In genomic region chr14:100746326-100746725, GRCh38 we compare ENCODE assay signal across 15 cellular contexts. TPM values are rescaled to one million over a fixed set of nuclear protein-coding genes. Genes with fewer than 3 reads are reported as not detected.
DNase-seq lines count a peak whose midpoint lies in the region; ATAC-seq and TF ChIP-seq lines count a peak whose summit lies in the region.
"Had no signal": no experiment of that assay in that cellular context is flagged by ENCODE, and none has a peak within 500 bp of the region (broad histone marks: within the 10 kb centered on the region; RNA-seq: fewer than 3 reads in every experiment).

No MANE protein-coding gene starts in this region.

- H3K9me3 Mint-ChIP-seq in naive thymus-derived CD8-positive, alpha-beta T cell, result peaks cover 0 to 3% (median 0%) of the 10 kb centered on the region in 9 donors

- H3K4me2 ChIP-seq in Karpas-422 (ENCODE audit: low read depth, low read length, poor library complexity, severe bottlenecking), result no peak overlapping the region

- H3K27me3 ChIP-seq in RWPE2 (ENCODE audit: insufficient read depth, poor library complexity, severe bottlenecking) (no peaks in the 10 kb centered on the region), left lung (no peaks in the 10 kb centered on the region), suprapubic skin (no peaks in the 10 kb centered on the region), Karpas-422 (ENCODE audit: low read length) (0 out of 2 replicates have a peak, but pooled peaks cover 5% of the 10 kb centered on the region)

- no peaks in the 10 kb centered on the region for H3K9me3 ChIP-seq in RWPE2 (ENCODE audit: severe bottlenecking)
- H3K9me3 ChIP-seq in left lung, result no peaks in the 10 kb centered on the region
- H3K9me3 ChIP-seq in suprapubic skin, result no peaks in the 10 kb centered on the region
- no peaks in the 10 kb centered on the region for H3K9me3 ChIP-seq in Karpas-422 (ENCODE audit: low read length)

- H3K4me1 ChIP-seq in RWPE2 (ENCODE audit: insufficient read depth, poor library complexity, severe bottlenecking), result peaks cover 4% of the 10 kb centered on the region
- no peaks in the 10 kb centered on the region for H3K4me1 ChIP-seq in left lung
- H3K4me1 ChIP-seq in suprapubic skin, result peaks cover 12% of the 10 kb centered on the region
- no peaks in the 10 kb centered on the region for H3K4me1 ChIP-seq in Karpas-422 (ENCODE audit: low read length)

- no peaks in the 10 kb centered on the region for H4K20me1 ChIP-seq in Karpas-422 (ENCODE audit: insufficient read depth, low read depth, low read length)

- no peak overlapping the region for H3K4me3 ChIP-seq in RWPE2 (ENCODE audit: severe bottlenecking)
- H3K4me3 ChIP-seq in left lung, result no peak overlapping the region
- H3K4me3 ChIP-seq in suprapubic skin, result no peak overlapping the region
- no peak overlapping the region for H3K4me3 ChIP-seq in Karpas-422 (ENCODE audit: low read length)
- H3K4me3 ChIP-seq: GM23248 had no signal

- ATAC-seq in RWPE2 (ENCODE audit: low read depth) (no peak), left lung (peak; percentile 50), HG03108 (IDR thresholded peaks at IDR 0.05; ENCODE audit: unreplicated experiment) (no peak)
- no peak for ATAC-seq in naive thymus-derived CD8-positive, alpha-beta T cell

- H3K9me2 ChIP-seq in Karpas-422 (replicated peaks; ENCODE audit: insufficient read depth, low read length), result no peaks in the 10 kb centered on the region

- intact Hi-C loops in left lung (cut with DNase I), result no loop called here

- TF ChIP-seq EP300 in suprapubic skin (IDR thresholded peaks at IDR 0.05), result no peak

- no peak for DNase-seq in RWPE2 (ENCODE audit: low spot score)
- no peak for DNase-seq in left lung
- no peak for DNase-seq in suprapubic skin (ENCODE audit: low spot score in 2 of 2)
- DNase-seq in naive thymus-derived CD8-positive, alpha-beta T cell, result no peak
- no peak for DNase-seq in Karpas-422
- DNase-seq: C1 segment of cervical spinal cord; CD4-positive, alpha-beta memory T cell; GF-D8; H7 had no signal

- TF ChIP-seq CTCF in RWPE2 (IDR thresholded peaks at IDR 0.05; ENCODE audit: poor library complexity, severe bottlenecking) (no peak), left lung (IDR thresholded peaks at IDR 0.05) (no peak), suprapubic skin (IDR thresholded peaks at IDR 0.05) (no peak)

- no peaks in the 10 kb centered on the region for H3K36me3 Mint-ChIP-seq in naive thymus-derived CD8-positive, alpha-beta T cell
- H3K36me3 Mint-ChIP-seq: CD4-positive, alpha-beta memory T cell had no signal

- TF ChIP-seq POLR2A in suprapubic skin (IDR thresholded peaks at IDR 0.05), result no peak

- H3K27ac ChIP-seq in RWPE2 (ENCODE audit: poor library complexity, severe bottlenecking), result peak overlapping the region; percentile 77
- H3K27ac ChIP-seq in left lung, result no peak overlapping the region
- H3K27ac ChIP-seq in suprapubic skin, result peak overlapping the region; percentile 72
- no peak overlapping the region for H3K27ac ChIP-seq in Karpas-422 (ENCODE audit: low read length)

- no peak overlapping the region for H2AFZ ChIP-seq in Karpas-422 (ENCODE audit: low read length)
- H2AFZ ChIP-seq: GM23248 had no signal

- no peak overlapping the region for H3K27ac Mint-ChIP-seq in naive thymus-derived CD8-positive, alpha-beta T cell
- H3K27ac Mint-ChIP-seq: CD4-positive, alpha-beta memory T cell had no signal

- H3K9ac ChIP-seq in Karpas-422 (ENCODE audit: low read length), result no peak overlapping the region
- H3K9ac ChIP-seq: GM23248 had no signal

- H3K36me3 ChIP-seq in RWPE2 (ENCODE audit: low read depth) (no peaks in the 10 kb centered on the region), left lung (no peaks in the 10 kb centered on the region), suprapubic skin (no peaks in the 10 kb centered on the region), Karpas-422 (ENCODE audit: insufficient read depth, low read length) (no peaks in the 10 kb centered on the region)

- POLR2A ChIA-PET in naive thymus-derived CD8-positive, alpha-beta T cell (lab: Charles Lee), result no interaction called here

- no peaks in the 10 kb centered on the region for H3K79me2 ChIP-seq in Karpas-422 (ENCODE audit: low read length)

- H3K27me3 Mint-ChIP-seq in naive thymus-derived CD8-positive, alpha-beta T cell, result peaks cover 0 to 10% (median 6%) of the 10 kb centered on the region in 5 donors

- H3K4me1 Mint-ChIP-seq in naive thymus-derived CD8-positive, alpha-beta T cell, result no peaks in the 10 kb centered on the region
- H3K4me1 Mint-ChIP-seq: CD4-positive, alpha-beta memory T cell had no signal

- no peak overlapping the region for H3K4me3 Mint-ChIP-seq in naive thymus-derived CD8-positive, alpha-beta T cell
- H3K4me3 Mint-ChIP-seq: CD4-positive, alpha-beta memory T cell had no signal

RNA-seq across cellular contexts. Expression of gene DLK1, which starts 19.6 kb away (rescaled TPM):
- total RNA-seq in left lung, result under 1 TPM in 1 of 2 donors, not detected in 1; 0.26 TPM
- not detected for total RNA-seq in suprapubic skin
- total RNA-seq in naive thymus-derived CD8-positive, alpha-beta T cell, result not detected
- not detected for polyA plus RNA-seq in naive thymus-derived CD8-positive, alpha-beta T cell
- total RNA-seq in Karpas-422 (2014; rRNA removed; shearing (Covaris generic); ENCODE audit: low replicate concordance), result not detected in 2 replicates
- total RNA-seq: A172; A673; Calu3; CD4-positive, alpha-beta memory T cell; GM23248 had no signal
- polyA plus RNA-seq: BJ; CD4-positive, alpha-beta memory T cell; GM23248 had no signal

Comparison
In these comparisons a context has a peak if more than half of its experiments do, and no peak if none do; other contexts are left out.
1. H3K27ac ChIP-seq: peak in RWPE2 (single experiment) and suprapubic skin (single experiment); none in left lung (0 of 2) and Karpas-422 (single experiment).